ENCODE assay signal across 17 cellular contexts in genomic region chr17:56153215-56153614, GRCh38. TPM values are rescaled to one million over a fixed set of nuclear protein-coding genes. Genes with fewer than 3 reads are reported as not detected.
DNase-seq lines count a peak whose midpoint lies in the region; ATAC-seq and TF ChIP-seq lines count a peak whose summit lies in the region.
"Had no signal": no experiment of that assay in that cellular context is flagged by ENCODE, and none has a peak within 500 bp of the region (broad histone marks: within the 10 kb centered on the region; RNA-seq: fewer than 3 reads in every experiment).

Gene ANKFN1 (plus strand): TSS chr17:56153475. CDS start chr17:56212668, 59,193 bp downstream.

- DNase-seq in GM23338 (ENCODE audit: low spot score) (no peak), NCI-H1092 treated with DMSO at 0.1 percent for 48 hours (lab: John Stamatoyannopoulos, UW) (peak; percentile 62), cortex of kidney (lab: John Stamatoyannopoulos, UW) (no peak), glomerular visceral epithelial cell (ENCODE audit: extremely low spot score) (no peak), NCI-H2227 treated with DMSO at 0.1 percent for 48 hours (lab: John Stamatoyannopoulos, UW) (no peak)
- DNase-seq in activated naive CD8-positive, alpha-beta T cell treated with anti-CD3 and anti-CD28 coated beads, Interleukin-2, amount 50 U/mL, for 24 hours, result no peak
- DNase-seq: AML-193; Calu3; CD4-positive, CD25-positive, alpha-beta regulatory T cell; MM.1S; NCI-H2029 treated with DMSO at 0.1 percent for 48 hours; NCI-H226; NCI-H526 treated with DMSO at 0.1 percent for 48 hours; PC-3 had no signal

- H3K4me3 ChIP-seq in GM23338 (no peak within 1 kb of the TSS), ectodermal cell (ENCODE audit: insufficient read depth, low read depth, low read length) (no peak within 1 kb of the TSS), neuron (ENCODE audit: low read length) (peak within 1 kb of the TSS; percentile 27)

- H3K9me2 ChIP-seq in GM23338 (ENCODE audit: insufficient read depth), result peaks cover 10% of the 10 kb centered on the region; the same call in 1 of the 2 replicates

- H3K4me2 ChIP-seq in GM23338, result no peak within 1 kb of the TSS

- no peaks in the 10 kb centered on the region; the same call in 2 of the 3 replicates for H3K9me3 Mint-ChIP-seq in GM23338
- no peaks in the 10 kb centered on the region for H3K9me3 Mint-ChIP-seq in activated naive CD8-positive, alpha-beta T cell treated with anti-CD3 and anti-CD28 coated beads, Interleukin-2, amount 50 U/mL, for 24 hours
- H3K9me3 Mint-ChIP-seq: CD4-positive, CD25-positive, alpha-beta regulatory T cell had no signal

- no peaks in the 10 kb centered on the region for H3K36me3 Mint-ChIP-seq in GM23338 (ENCODE audit: low read depth)
- no peaks in the 10 kb centered on the region for H3K36me3 Mint-ChIP-seq in activated naive CD8-positive, alpha-beta T cell treated with anti-CD3 and anti-CD28 coated beads, Interleukin-2, amount 50 U/mL, for 24 hours (ENCODE audit: low read depth)
- H3K36me3 Mint-ChIP-seq: CD4-positive, CD25-positive, alpha-beta regulatory T cell had no signal

- no peaks in the 10 kb centered on the region for H3F3A ChIP-seq in GM23338 (replicated peaks; ENCODE audit: low read depth)

- H4K20me1 ChIP-seq in GM23338 (replicated peaks; ENCODE audit: insufficient read depth), result no peaks in the 10 kb centered on the region

- ATAC-seq in GM23338, result no peak
- no peak for ATAC-seq in activated naive CD8-positive, alpha-beta T cell treated with anti-CD3 and anti-CD28 coated beads, Interleukin-2, amount 50 U/mL, for 24 hours
- ATAC-seq: PC-3 had no signal

- H3K79me2 ChIP-seq in GM23338 (replicated peaks; ENCODE audit: insufficient read depth), result no peaks in the 10 kb centered on the region

- H3K27me3 Mint-ChIP-seq in GM23338 (ENCODE audit: insufficient read depth, low read depth, poor library complexity), result no peaks in the 10 kb centered on the region
- peaks cover 3% of the 10 kb centered on the region for H3K27me3 Mint-ChIP-seq in activated naive CD8-positive, alpha-beta T cell treated with anti-CD3 and anti-CD28 coated beads, Interleukin-2, amount 50 U/mL, for 24 hours

- H3K4me3 Mint-ChIP-seq in GM23338, result no peak within 1 kb of the TSS
- H3K4me3 Mint-ChIP-seq in activated naive CD8-positive, alpha-beta T cell treated with anti-CD3 and anti-CD28 coated beads, Interleukin-2, amount 50 U/mL, for 24 hours, result no peak within 1 kb of the TSS
- H3K4me3 Mint-ChIP-seq: CD4-positive, CD25-positive, alpha-beta regulatory T cell had no signal

- H3K27ac Mint-ChIP-seq in GM23338, result no peak within 1 kb of the TSS
- no peak within 1 kb of the TSS for H3K27ac Mint-ChIP-seq in activated naive CD8-positive, alpha-beta T cell treated with anti-CD3 and anti-CD28 coated beads, Interleukin-2, amount 50 U/mL, for 24 hours
- H3K27ac Mint-ChIP-seq: CD4-positive, CD25-positive, alpha-beta regulatory T cell had no signal

- H3K4me1 Mint-ChIP-seq in GM23338, result peaks cover 8% of the 10 kb centered on the region; the same call in 2 of the 3 replicates
- H3K4me1 Mint-ChIP-seq in activated naive CD8-positive, alpha-beta T cell treated with anti-CD3 and anti-CD28 coated beads, Interleukin-2, amount 50 U/mL, for 24 hours, result no peaks in the 10 kb centered on the region
- H3K4me1 Mint-ChIP-seq: CD4-positive, CD25-positive, alpha-beta regulatory T cell had no signal

- H2AFZ ChIP-seq in GM23338, result peak within 1 kb of the TSS; percentile 88
- peak within 1 kb of the TSS; percentile 58 for H2AFZ ChIP-seq in neuron (ENCODE audit: low read depth, low read length)

- H3K36me3 ChIP-seq in GM23338 (ENCODE audit: insufficient read depth), result no peaks in the 10 kb centered on the region
- H3K36me3 ChIP-seq in ectodermal cell (ENCODE audit: control insufficient read depth, insufficient read depth, low read length), result no peaks in the 10 kb centered on the region
- H3K36me3 ChIP-seq in neuron (ENCODE audit: insufficient read depth, low read length), result no peaks in the 10 kb centered on the region

- peaks cover under 1% of the 10 kb centered on the region; the same call in 1 of the 2 replicates for H3K4me1 ChIP-seq in GM23338 (ENCODE audit: insufficient read depth)
- H3K4me1 ChIP-seq in ectodermal cell (ENCODE audit: control insufficient read depth, insufficient read depth, low read length), result peaks cover 12% of the 10 kb centered on the region
- peaks cover 8% of the 10 kb centered on the region for H3K4me1 ChIP-seq in neuron (ENCODE audit: insufficient read depth, low read length)

- no peaks in the 10 kb centered on the region for H3K27me3 ChIP-seq in GM23338 (ENCODE audit: insufficient read depth)
- no peaks in the 10 kb centered on the region for H3K27me3 ChIP-seq in ectodermal cell (ENCODE audit: control insufficient read depth, insufficient read depth, low read length, poor library complexity, severe bottlenecking)
- H3K27me3 ChIP-seq in neuron (ENCODE audit: insufficient read depth, low read length), result no peaks in the 10 kb centered on the region

- TF ChIP-seq CTCF in GM23338 (conservative IDR thresholded peaks at IDR 0.05; ENCODE audit: low read depth in 2 of 2), result no peak

- WGBS in ectodermal cell, 2 experiments, result 72 to 73% methylated on average over 8 of the region's 8 CpGs

- H3K27ac ChIP-seq in GM23338 (ENCODE audit: low read depth) (no peak within 1 kb of the TSS), ectodermal cell (ENCODE audit: insufficient read depth, low read depth, low read length, poor library complexity, severe bottlenecking) (peak within 1 kb of the TSS; percentile 40)

- H3K9me3 ChIP-seq in ectodermal cell (ENCODE audit: control insufficient read depth, low read length) (no peaks in the 10 kb centered on the region), neuron (ENCODE audit: low read length) (no peaks in the 10 kb centered on the region)

TF ChIP-seq in GM23338, 12 proteins besides CTCF, POLR2A, EP300 and RAD21:
- TF ChIP-seq ZNF331 (CRISPR knock-in tag; IDR thresholded peaks at IDR 0.05; ENCODE audit: low read depth), result no peak

RNA-seq across cellular contexts. Expression of gene ANKFN1, which starts in this region (rescaled TPM):
- total RNA-seq in GM23338 (2014; rRNA removed; shearing (Covaris generic)), result not detected in 2 replicates
- polyA plus RNA-seq in GM23338 (2016; fragmentation: Nextera tagmentation; extraction: Ambion mirVana), result not detected in 2 replicates
- polyA plus RNA-seq in ectodermal cell (2013, experiment 1 of 4), result 0.17 TPM
- not detected for polyA plus RNA-seq in ectodermal cell (2013, experiment 2 of 4)
- 0.37 TPM for polyA plus RNA-seq in ectodermal cell (2013, experiment 3 of 4)
- polyA plus RNA-seq in ectodermal cell (2013, experiment 4 of 4), result 0.28 TPM
- total RNA-seq: Calu3; CD4-positive, CD25-positive, alpha-beta regulatory T cell; G401; PC-3 had no signal
- polyA plus RNA-seq: CD4-positive, CD25-positive, alpha-beta regulatory T cell had no signal
